ENCODE assay signal across 8 cellular contexts in the genomic region with DNA sequence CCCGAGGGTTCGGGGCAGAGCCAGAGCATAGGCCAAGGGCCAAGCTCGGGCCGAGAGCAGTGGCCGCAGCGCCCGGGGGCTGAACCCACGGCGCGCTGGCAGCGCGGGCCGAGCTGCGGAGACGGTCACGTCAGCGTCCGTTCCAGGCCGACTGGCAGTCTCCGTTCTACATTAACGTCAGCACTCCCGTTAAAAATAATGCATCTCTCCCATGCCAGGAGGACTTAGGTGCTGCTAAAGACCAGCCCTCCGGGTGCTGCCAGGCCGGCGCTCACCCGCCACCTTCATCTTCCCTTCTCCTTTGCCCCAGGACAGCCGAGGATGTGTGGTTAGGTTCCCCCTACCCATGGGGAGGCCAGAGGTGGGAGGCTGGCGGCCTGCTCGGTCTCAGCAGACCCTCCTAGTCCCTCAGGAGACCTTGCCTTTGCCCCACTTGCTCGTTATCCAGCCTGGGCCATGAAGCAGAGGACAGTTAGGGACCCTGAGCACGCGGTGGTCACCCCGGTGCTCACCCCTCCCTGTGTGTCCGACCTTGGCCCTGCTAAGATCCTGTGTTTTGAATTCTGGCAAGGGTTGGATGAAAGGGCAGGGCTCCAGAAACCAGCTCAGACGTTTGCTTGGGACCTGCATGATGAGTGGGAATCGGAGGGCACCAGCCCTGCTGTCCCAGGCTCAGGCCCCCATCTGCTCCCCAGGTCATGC. TPM values are rescaled to one million over a fixed set of nuclear protein-coding genes. Genes with fewer than 3 reads are reported as not detected.
A peak's percentile ranks its signal among the peaks of the same experiment; 100 is the strongest.
DNase-seq lines count a peak whose midpoint lies in the region; ATAC-seq, FAIRE-seq and TF ChIP-seq lines count a peak whose summit lies in the region.

No MANE protein-coding gene starts in this region.

- peak overlapping the region; percentile 79 for H3K27ac ChIP-seq in foreskin keratinocyte
- H3K27ac ChIP-seq in pancreas: peak overlapping the region; percentile 22 to 81 (median 78)

- no peaks in the 10 kb centered on the region for H3K36me3 ChIP-seq in pancreas

- 4 to 6% methylated on average over 36 of the region's 36 CpGs for WGBS in pancreas, 2 donors

- no peaks in the 10 kb centered on the region for H3K9me3 ChIP-seq in pancreas

- FAIRE-seq in pancreas (lab: Jason Lieb, UNC): no peak

- ATAC-seq in activated T-cell treated with anti-CD3 and anti-CD28 coated beads, Interleukin-2, amount 50 U/mL, for 4 hours: peak; percentile 25 to 26
- ATAC-seq in HG03103 (IDR thresholded peaks at IDR 0.05; ENCODE audit: low read depth, unreplicated experiment) (peak; percentile 15), foreskin keratinocyte (no peak), pancreas (peak; percentile 3 to 36 (median 16))

- no peaks in the 10 kb centered on the region for H3K9me3 Mint-ChIP-seq in activated T-cell treated with anti-CD3 and anti-CD28 coated beads, Interleukin-2, amount 50 U/mL, for 4 hours

- H3K27me3 ChIP-seq in foreskin keratinocyte (no peaks in the 10 kb centered on the region), pancreas (no peaks in the 10 kb centered on the region)

- no peak for TF ChIP-seq CTCF in foreskin keratinocyte (conservative IDR thresholded peaks at IDR 0.05)
- no peak for TF ChIP-seq CTCF in pancreas (IDR thresholded peaks at IDR 0.05)

- H3K4me1 Mint-ChIP-seq in activated T-cell treated with anti-CD3 and anti-CD28 coated beads, Interleukin-2, amount 50 U/mL, for 4 hours (ENCODE audit: low read depth): peaks cover 30% of the 10 kb centered on the region

- H3K4me1 ChIP-seq in foreskin keratinocyte (peaks cover 11% of the 10 kb centered on the region), pancreas (peaks cover 12 to 17% (median 15%) of the 10 kb centered on the region in 3 donors)

- H3K27me3 Mint-ChIP-seq in activated T-cell treated with anti-CD3 and anti-CD28 coated beads, Interleukin-2, amount 50 U/mL, for 4 hours (ENCODE audit: low read depth): peaks cover 9% of the 10 kb centered on the region

- peaks cover under 1% of the 10 kb centered on the region for H3K36me3 Mint-ChIP-seq in activated T-cell treated with anti-CD3 and anti-CD28 coated beads, Interleukin-2, amount 50 U/mL, for 4 hours (ENCODE audit: insufficient read depth)

- peak overlapping the region; percentile 69 to 90 (median 86) for H3K4me3 ChIP-seq in pancreas

- no peak for DNase-seq in activated T-cell treated with anti-CD3 and anti-CD28 coated beads, Interleukin-2, amount 50 U/mL, for 4 hours
- DNase-seq in activated T-cell treated with anti-CD3 and anti-CD28 coated beads for 4 hours: no peak
- peak; percentile 23 to 36 for DNase-seq in activated CD4-positive, alpha-beta T cell treated with anti-CD3 and anti-CD28 coated beads, Interleukin-2, amount 50 U/mL, for 48 hours
- no peak for DNase-seq in foreskin keratinocyte
- DNase-seq in pancreas: peak in 1 of 6 donors; percentile 67
- DNase-seq in SKM-1 treated with dmso at 0.1 percent for 144 hours (lab: John Stamatoyannopoulos, UW; ENCODE audit: unreplicated experiment): no peak
- no peak for DNase-seq in cortex of kidney (lab: John Stamatoyannopoulos, UW)

- intact Hi-C loops in pancreas (cut with DNase I): no loop called here

- H3K4me3 Mint-ChIP-seq in activated T-cell treated with anti-CD3 and anti-CD28 coated beads, Interleukin-2, amount 50 U/mL, for 4 hours: peak overlapping the region; percentile 86

RNA-seq across cellular contexts. Expression of gene MPG, which starts 0.6 kb away (rescaled TPM):
- total RNA-seq in activated T-cell treated with anti-CD3 and anti-CD28 coated beads, Interleukin-2, amount 50 U/mL, for 4 hours: 10 to 100 TPM; 32.7 to 39.8 (median 37.3) TPM
- total RNA-seq in foreskin keratinocyte (64.5 and 77.7 TPM in 2 replicates), pancreas (10 to 100 TPM; 19.2 to 28.3 (median 24.4) TPM)
- polyA plus RNA-seq in foreskin keratinocyte (76.2 and 105 TPM in 2 replicates), pancreas (10 to 100 TPM; 48.4 to 62.5 TPM)

RNA-seq across cellular contexts. Expression of gene RHBDF1, which starts 6.2 kb away (rescaled TPM):
- under 1 TPM; 0.46 to 0.73 (median 0.63) TPM for total RNA-seq in activated T-cell treated with anti-CD3 and anti-CD28 coated beads, Interleukin-2, amount 50 U/mL, for 4 hours
- total RNA-seq in foreskin keratinocyte: 20.3 and 27.5 TPM in 2 replicates
- polyA plus RNA-seq in foreskin keratinocyte: 27.0 and 32.0 TPM in 2 replicates
- 10 to 100 TPM in 5 of 6 donors, 1 to 10 TPM in 1; 7.3 to 24.0 (median 11.2) TPM for total RNA-seq in pancreas
- 10 to 100 TPM; 54.1 to 56.3 TPM for polyA plus RNA-seq in pancreas

RNA-seq across cellular contexts. Expression of gene SNRNP25, which starts 25.0 kb away (rescaled TPM):
- 10 to 100 TPM; 49.5 to 69.4 (median 66.1) TPM for total RNA-seq in activated T-cell treated with anti-CD3 and anti-CD28 coated beads, Interleukin-2, amount 50 U/mL, for 4 hours
- total RNA-seq in foreskin keratinocyte (46.4 and 67.2 TPM in 2 replicates), pancreas (1 to 10 TPM; 6.8 to 9.2 (median 7.8) TPM)
- polyA plus RNA-seq in foreskin keratinocyte (70.7 and 98.1 TPM in 2 replicates), pancreas (10 to 100 TPM; 17.1 to 17.3 TPM)

RNA-seq across cellular contexts. Expression of gene POLR3K, which starts 25.2 kb away (rescaled TPM):
- 10 to 100 TPM; 80.8 to 89.5 (median 87.9) TPM for total RNA-seq in activated T-cell treated with anti-CD3 and anti-CD28 coated beads, Interleukin-2, amount 50 U/mL, for 4 hours
- total RNA-seq in foreskin keratinocyte (10.7 and 16.2 TPM in 2 replicates), pancreas (1 to 10 TPM; 2.8 to 4.7 (median 4.1) TPM)
- polyA plus RNA-seq in foreskin keratinocyte (30.2 and 35.2 TPM in 2 replicates), pancreas (1 to 10 TPM; 4.1 to 5.3 TPM)

RNA-seq across cellular contexts. Expression of gene NPRL3, which starts 59.9 kb away (rescaled TPM):
- total RNA-seq in activated T-cell treated with anti-CD3 and anti-CD28 coated beads, Interleukin-2, amount 50 U/mL, for 4 hours: 10 to 100 TPM; 48.1 to 60.0 (median 55.9) TPM
- total RNA-seq in foreskin keratinocyte: 15.9 and 16.7 TPM in 2 replicates
- 26.2 and 28.4 TPM in 2 replicates for polyA plus RNA-seq in foreskin keratinocyte
- 10 to 100 TPM in 5 of 6 donors, 1 to 10 TPM in 1; 8.6 to 16.4 (median 13.3) TPM for total RNA-seq in pancreas
- 10 to 100 TPM; 18.9 to 25.2 TPM for polyA plus RNA-seq in pancreas

Comparison
In these comparisons a context has a peak if more than half of its experiments do, and no peak if none do; other contexts are left out.
1. DNase-seq: peak in activated CD4-positive, alpha-beta T cell treated with anti-CD3 and anti-CD28 coated beads, Interleukin-2, amount 50 U/mL, for 48 hours (2 of 2); none in activated T-cell treated with anti-CD3 and anti-CD28 coated beads, Interleukin-2, amount 50 U/mL, for 4 hours (single experiment), activated T-cell treated with anti-CD3 and anti-CD28 coated beads for 4 hours (single experiment), foreskin keratinocyte (0 of 2), SKM-1 treated with dmso at 0.1 percent for 144 hours (single experiment) and cortex of kidney (single experiment).
2. RNA of gene RHBDF1, which starts 6.2 kb away (total RNA-seq): 20.3 to 27.5 TPM in foreskin keratinocyte and 7.3 to 24.0 TPM in pancreas; 0.46 to 0.73 TPM in activated T-cell treated with anti-CD3 and anti-CD28 coated beads, Interleukin-2, amount 50 U/mL, for 4 hours; every median in the first group is over 4 times any median in the second.